ENCODE assay signal across 8 cellular contexts in genomic region chr2:20222769-20223344, GRCh38. TPM values are rescaled to one million over a fixed set of nuclear protein-coding genes. Genes with fewer than 3 reads are reported as not detected.
DNase-seq lines count a peak whose midpoint lies in the region; ATAC-seq and TF ChIP-seq lines count a peak whose summit lies in the region.

No MANE protein-coding gene starts in this region.

- no peak for ATAC-seq in HG02852 (IDR thresholded peaks at IDR 0.05; ENCODE audit: unreplicated experiment)

- H2AFZ ChIP-seq in ACC112 (ENCODE audit: low read length, unreplicated experiment) = no peak overlapping the region

- 40 to 47% methylated on average over 16 to 17 of the region's 19 CpGs for WGBS in mesodermal cell (ENCODE audit: insufficient coverage in 2 of 2), 2 experiments

- H3K27ac ChIP-seq in ACC112 (ENCODE audit: low read depth, low read length) (no peak overlapping the region), mesodermal cell (ENCODE audit: low read depth, low read length, severe bottlenecking) (no peak overlapping the region)

- H3K4me1 ChIP-seq in ACC112 (ENCODE audit: control insufficient read depth, insufficient read depth, low read length, unreplicated experiment) (peaks cover 20% of the 10 kb centered on the region), mesodermal cell (ENCODE audit: control insufficient read depth, insufficient read depth, low read length, poor library complexity, severe bottlenecking) (peaks cover 7% of the 10 kb centered on the region)

- H3K79me2 ChIP-seq in ACC112 (ENCODE audit: control insufficient read depth, insufficient read depth, low read length, unreplicated experiment) = no peaks in the 10 kb centered on the region

- DNase-seq in H7 (peak; percentile 49), astrocyte of the spinal cord (ENCODE audit: low read depth, low spot score) (no peak), midbrain (lab: John Stamatoyannopoulos, UW) (no peak), islet precursor cell (no peak)
- DNase-seq in stimulated activated CD8-positive, alpha-beta memory T cell treated with anti-CD3 and anti-CD28 coated beads, Interleukin-4, amount 100 ng/mL, for 48 hours = no peak

- no peak for TF ChIP-seq CTCF in astrocyte of the spinal cord (IDR thresholded peaks at IDR 0.05; ENCODE audit: low read depth, low read length)

- no peaks in the 10 kb centered on the region for H3K9me3 ChIP-seq in mesodermal cell (ENCODE audit: control insufficient read depth, low read length)

- in situ Hi-C loops in astrocyte of the spinal cord (cut with HindIII; ENCODE audit: low sequenced_read_pairs) = no loop called here

- H3K36me3 ChIP-seq in ACC112 (ENCODE audit: insufficient read depth, low read length) (no peaks in the 10 kb centered on the region), H7 (replicated peaks; ENCODE audit: control insufficient read depth, insufficient read depth, low read length) (no peaks in the 10 kb centered on the region; the same call in 1 of the 2 replicates), mesodermal cell (ENCODE audit: control insufficient read depth, insufficient read depth, low read length) (no peaks in the 10 kb centered on the region)

- H3K27me3 ChIP-seq in ACC112 (ENCODE audit: insufficient read depth, low read length) = no peaks in the 10 kb centered on the region; the same call in 1 of the 2 replicates
- H3K27me3 ChIP-seq in H7 (ENCODE audit: control insufficient read depth, insufficient read depth, low read length) = peaks cover 11% of the 10 kb centered on the region

- peak overlapping the region; percentile 77 for H3K4me3 ChIP-seq in ACC112 (ENCODE audit: low read depth, low read length)
- H3K4me3 ChIP-seq in H7 (ENCODE audit: insufficient read depth, low read depth, low read length) = peak overlapping the region; percentile 60; the same call in 1 of the 2 replicates
- H3K4me3 ChIP-seq in astrocyte of the spinal cord (ENCODE audit: low read depth, low read length) = peak overlapping the region; percentile 61
- H3K4me3 ChIP-seq in mesodermal cell (ENCODE audit: extremely low read depth, insufficient read depth, low read length, poor library complexity, severe bottlenecking) = peak overlapping the region; percentile 56

RNA-seq across cellular contexts. Expression of gene SDC1, which starts 2.1 kb away (rescaled TPM):
- total RNA-seq in H7 (2014; rRNA removed; shearing (Covaris generic)) = 27.2 and 38.5 TPM in 2 replicates
- 26.1 TPM for polyA plus RNA-seq in mesodermal cell (2013, experiment 1 of 2)
- 19.4 TPM for polyA plus RNA-seq in mesodermal cell (2013, experiment 2 of 2)
